19 cellular contexts compared by ENCODE assay signal in genomic region chr9:98957826-98958225, GRCh38. TPM values are rescaled to one million over a fixed set of nuclear protein-coding genes. Genes with fewer than 3 reads are reported as not detected.
A peak's percentile ranks its signal among the peaks of the same experiment; 100 is the strongest.
DNase-seq lines count a peak whose midpoint lies in the region; ATAC-seq and TF ChIP-seq lines count a peak whose summit lies in the region.
"Had no signal": no experiment of that assay in that cellular context is flagged by ENCODE, and none has a peak within 500 bp of the region (broad histone marks: within the 10 kb centered on the region; RNA-seq: fewer than 3 reads in every experiment).

No MANE protein-coding gene starts in this region.

- no peak overlapping the region for H4K91ac ChIP-seq in mesenchymal stem cell (ENCODE audit: low read length)

- H3K9me3 ChIP-seq in body of pancreas, result no peaks in the 10 kb centered on the region
- H3K9me3 ChIP-seq in mesenchymal stem cell (ENCODE audit: control insufficient read depth, low read length), result peaks cover 6% of the 10 kb centered on the region
- no peaks in the 10 kb centered on the region for H3K9me3 ChIP-seq in smooth muscle cell (replicated peaks; ENCODE audit: low read depth)
- H3K9me3 ChIP-seq: testis had no signal

- H3K9ac ChIP-seq in mesenchymal stem cell (ENCODE audit: low read length) (peak overlapping the region; percentile 78), smooth muscle cell (ENCODE audit: low read depth) (peak overlapping the region; percentile 74)

- H3K27me3 ChIP-seq in body of pancreas (no peaks in the 10 kb centered on the region), mesenchymal stem cell (ENCODE audit: control insufficient read depth in 1 of 2, insufficient read depth in 1 of 2, low read length in 2 of 2) (no peaks in the 10 kb centered on the region), smooth muscle cell (ENCODE audit: low read depth) (no peaks in the 10 kb centered on the region)
- H3K27me3 ChIP-seq: MG63, testis had no signal

- H3K4me1 Mint-ChIP-seq in HFFc6 (ENCODE audit: low read depth), result peaks cover 50% of the 10 kb centered on the region
- no peaks in the 10 kb centered on the region for H3K4me1 Mint-ChIP-seq in activated T-cell treated with anti-CD3 and anti-CD28 coated beads, Interleukin-2, amount 50 U/mL, for 4 hours (ENCODE audit: low read depth)
- H3K4me1 Mint-ChIP-seq: IgD-negative memory B cell had no signal

- no peaks in the 10 kb centered on the region for H3K79me1 ChIP-seq in mesenchymal stem cell (replicated peaks; ENCODE audit: low read length, poor library complexity, severe bottlenecking)

- in situ Hi-C loops in ACHN (cut with HindIII; ENCODE audit: low pct_ligation_motif_present, low pct_unique_long_range_greater_than_20kb, low sequenced_read_pairs), result no loop called here

- peaks cover 7% of the 10 kb centered on the region for H3K9me3 Mint-ChIP-seq in HFFc6
- peaks cover 4% of the 10 kb centered on the region for H3K9me3 Mint-ChIP-seq in activated T-cell treated with anti-CD3 and anti-CD28 coated beads, Interleukin-2, amount 50 U/mL, for 4 hours

- H3K4me1 ChIP-seq in body of pancreas, result peaks cover 5% of the 10 kb centered on the region
- no peaks in the 10 kb centered on the region for H3K4me1 ChIP-seq in mesenchymal stem cell (ENCODE audit: control insufficient read depth, insufficient read depth, low read depth, low read length)
- peaks cover 10% of the 10 kb centered on the region for H3K4me1 ChIP-seq in smooth muscle cell (ENCODE audit: low read depth)
- H3K4me1 ChIP-seq: spleen had no signal

- H3K4ac ChIP-seq in mesenchymal stem cell (ENCODE audit: low read depth in 1 of 2, low read length in 2 of 2), result peak overlapping the region in 1 of 2 experiments; percentile 37

- H3K27ac Mint-ChIP-seq in HFFc6, result peak overlapping the region; percentile 99
- H3K27ac Mint-ChIP-seq: IgD-negative memory B cell had no signal

- no peak overlapping the region for H2BK12ac ChIP-seq in mesenchymal stem cell (ENCODE audit: low read length in 2 of 2)

- peaks cover 2% of the 10 kb centered on the region; the same call in 1 of the 2 replicates for H3K27me3 Mint-ChIP-seq in HFFc6 (ENCODE audit: insufficient read depth)
- H3K27me3 Mint-ChIP-seq in activated T-cell treated with anti-CD3 and anti-CD28 coated beads, Interleukin-2, amount 50 U/mL, for 4 hours (ENCODE audit: low read depth), result peaks cover 14% of the 10 kb centered on the region

- H3K23ac ChIP-seq in mesenchymal stem cell (ENCODE audit: low read length in 2 of 2), result no peak overlapping the region

- peaks cover 19% of the 10 kb centered on the region for H3F3A ChIP-seq in smooth muscle cell (ENCODE audit: low read depth)

- H3K36me3 Mint-ChIP-seq in HFFc6 (ENCODE audit: low read depth), result peaks cover 9% of the 10 kb centered on the region
- H3K36me3 Mint-ChIP-seq in activated T-cell treated with anti-CD3 and anti-CD28 coated beads, Interleukin-2, amount 50 U/mL, for 4 hours (ENCODE audit: insufficient read depth), result no peaks in the 10 kb centered on the region
- H3K36me3 Mint-ChIP-seq: IgD-negative memory B cell had no signal

- H3K18ac ChIP-seq in mesenchymal stem cell (ENCODE audit: low read depth in 1 of 2, low read length in 2 of 2), result no peak overlapping the region

- H3K36me3 ChIP-seq in body of pancreas (replicated peaks in 1 of 2; ENCODE audit: insufficient read depth in 1 of 2, low read depth in 2 of 2) (no peaks in the 10 kb centered on the region), mesenchymal stem cell (ENCODE audit: control insufficient read depth in 1 of 2, insufficient read depth in 2 of 2, low read depth in 1 of 2, low read length in 2 of 2) (no peaks in the 10 kb centered on the region), smooth muscle cell (ENCODE audit: low read depth) (no peaks in the 10 kb centered on the region)
- H3K36me3 ChIP-seq: MG63, spleen had no signal

- H3K14ac ChIP-seq in mesenchymal stem cell (ENCODE audit: low read length in 2 of 2), result no peak overlapping the region

- DNase-seq in HFFc6 (no peak), body of pancreas (no peak), mesenchymal stem cell (no peak), smooth muscle cell (lab: John Stamatoyannopoulos, UW; ENCODE audit: unreplicated experiment) (no peak), HUDEP-2 (lab: John Stamatoyannopoulos, UW; ENCODE audit: unreplicated experiment in 76 of 76) (no peak), ACHN (no peak), AG20443 (ENCODE audit: low spot score) (no peak)
- DNase-seq in activated T-cell treated with anti-CD3 and anti-CD28 coated beads, Interleukin-2, amount 50 U/mL, for 4 hours, result no peak
- DNase-seq: activated CD4-positive, alpha-beta T cell treated with anti-CD3 and anti-CD28 coated beads for 48 hours; activated effector memory CD4-positive, alpha-beta T cell treated with anti-CD3 and anti-CD28 coated beads, Interleukin-2, amount 50 U/mL, for 16 hours; left colon; NCI-H146; NCI-H774; PC-3; spleen; stimulated activated CD8-positive, alpha-beta memory T cell treated with anti-CD3 and anti-CD28 coated beads, Interleukin-4, amount 100 ng/mL, for 48 hours; testis had no signal

- H3K4me3 ChIP-seq in body of pancreas (no peak overlapping the region), mesenchymal stem cell (ENCODE audit: insufficient read depth in 1 of 2, low read depth in 1 of 2, low read length in 2 of 2) (no peak overlapping the region), smooth muscle cell (no peak overlapping the region)
- H3K4me3 ChIP-seq: MG63, spleen, testis had no signal

- H2AFZ ChIP-seq in mesenchymal stem cell (ENCODE audit: low read depth, low read length), result no peak overlapping the region
- H2AFZ ChIP-seq in smooth muscle cell (ENCODE audit: low read depth), result no peak overlapping the region

- H2BK120ac ChIP-seq in mesenchymal stem cell (ENCODE audit: low read depth, low read length), result no peak overlapping the region

- H2BK5ac ChIP-seq in mesenchymal stem cell (ENCODE audit: low read depth, low read length, poor library complexity, severe bottlenecking), result no peak overlapping the region

- TF ChIP-seq POLR2A in body of pancreas (IDR thresholded peaks at IDR 0.05), result no peak

- peaks cover 82% of the 10 kb centered on the region for H3K79me2 ChIP-seq in smooth muscle cell (ENCODE audit: low read depth)

- H2AK5ac ChIP-seq in mesenchymal stem cell (ENCODE audit: low read length, severe bottlenecking), result no peak overlapping the region

- intact Hi-C loops in body of pancreas (cut with DNase I), result no loop called here

- TF ChIP-seq CTCF in HFFc6 (IDR thresholded peaks at IDR 0.05) (no peak), body of pancreas (IDR thresholded peaks at IDR 0.05) (no peak), smooth muscle cell (IDR thresholded peaks at IDR 0.05; ENCODE audit: borderline replicate concordance, insufficient read depth, poor library complexity, severe bottlenecking) (no peak)

- H4K20me1 ChIP-seq in smooth muscle cell (ENCODE audit: low read depth), result peaks cover 3% of the 10 kb centered on the region

- no peak overlapping the region for H2BK15ac ChIP-seq in mesenchymal stem cell (ENCODE audit: low read depth, poor library complexity, severe bottlenecking)

- ATAC-seq in body of pancreas, result peak; percentile 17
- ATAC-seq in activated T-cell treated with anti-CD3 and anti-CD28 coated beads, Interleukin-2, amount 50 U/mL, for 4 hours, result no peak
- ATAC-seq: left colon had no signal

- WGBS in body of pancreas, 2 donors, result 88 to 89% methylated on average over 6 of the region's 6 CpGs
- WGBS in mesenchymal stem cell, result 93% methylated on average over 6 of the region's 6 CpGs
- 93% methylated on average over 6 of the region's 6 CpGs for WGBS in smooth muscle cell (ENCODE audit: low lambda C conversion rate)

- no peak overlapping the region for H4K8ac ChIP-seq in mesenchymal stem cell (ENCODE audit: low read length)

- peak overlapping the region in 1 of 4 donors; percentile 13 for H3K27ac ChIP-seq in body of pancreas
- no peak overlapping the region for H3K27ac ChIP-seq in mesenchymal stem cell (ENCODE audit: low read length, poor library complexity, severe bottlenecking)
- H3K27ac ChIP-seq in smooth muscle cell (ENCODE audit: low read depth), result peak overlapping the region; percentile 98

- peak overlapping the region; percentile 81 for H3K4me3 Mint-ChIP-seq in HFFc6
- H3K4me3 Mint-ChIP-seq in activated T-cell treated with anti-CD3 and anti-CD28 coated beads, Interleukin-2, amount 50 U/mL, for 4 hours, result no peak overlapping the region
- H3K4me3 Mint-ChIP-seq: IgD-negative memory B cell had no signal

- no peak overlapping the region for H3K4me2 ChIP-seq in mesenchymal stem cell (ENCODE audit: low read length, poor library complexity, severe bottlenecking)
- H3K4me2 ChIP-seq in smooth muscle cell, result peak overlapping the region; percentile 75

RNA-seq across cellular contexts. Expression of gene COL15A1, which starts 14.1 kb away (rescaled TPM):
- under 1 TPM; 0.20 to 0.50 (median 0.32) TPM for total RNA-seq in HFFc6 (2021; fragmentation: NEBNext Ultra II Directional; extraction: Animal tissue kit (Norgen Biotek cat#: 25700))
- 10 to 100 TPM in 1 of 2 donors, 1 to 10 TPM in 1; 6.7 to 55.4 TPM for total RNA-seq in body of pancreas
- 4.3 TPM for polyA plus RNA-seq in mesenchymal stem cell (2013, experiment 1 of 2)
- 4.2 TPM for polyA plus RNA-seq in mesenchymal stem cell (2013, experiment 2 of 2)
- 222 and 313 TPM in 2 replicates for total RNA-seq in smooth muscle cell
- 167 and 293 TPM in 2 replicates for polyA plus RNA-seq in smooth muscle cell
- under 1 TPM; 0.05 to 0.16 (median 0.10) TPM for total RNA-seq in activated T-cell treated with anti-CD3 and anti-CD28 coated beads, Interleukin-2, amount 50 U/mL, for 4 hours

Comparison
In these comparisons a context has a peak if more than half of its experiments do, and no peak if none do; other contexts are left out.
1. RNA of gene COL15A1, which starts 14.1 kb away (total RNA-seq): 222 to 313 TPM in smooth muscle cell and 6.7 to 55.4 TPM in body of pancreas; 0.20 to 0.50 TPM in HFFc6 and 0.05 to 0.16 TPM in activated T-cell treated with anti-CD3 and anti-CD28 coated beads, Interleukin-2, amount 50 U/mL, for 4 hours; every median in the first group is over 4 times any median in the second.